In the genomic region with DNA sequence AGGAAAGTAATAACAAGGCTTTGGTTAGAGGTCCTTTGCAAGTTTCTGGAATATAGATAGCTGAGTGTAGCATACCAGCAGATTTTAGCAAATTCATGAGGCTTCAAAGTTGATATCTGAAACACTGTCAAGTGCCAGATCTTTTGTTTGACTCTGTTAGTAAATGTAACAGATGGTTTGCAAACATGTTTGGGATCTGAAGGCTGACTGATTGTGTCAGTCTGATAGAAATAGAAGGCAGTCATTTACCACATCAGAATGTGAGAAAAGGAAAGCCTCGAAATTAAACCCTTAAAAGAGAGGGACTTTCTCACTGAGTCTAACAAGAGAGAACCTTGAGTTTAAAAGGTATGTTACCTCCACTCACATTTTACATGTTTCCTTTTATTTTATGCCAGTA, we compare ENCODE assay signal across 26 cellular contexts.
"Had no signal": no experiment of that assay in that cellular context is flagged by ENCODE, and none has a peak within 500 bp of the region (broad histone marks: within the 10 kb centered on the region; RNA-seq: fewer than 3 reads in every experiment).

No MANE protein-coding gene starts in this region.

- ATAC-seq: activated CD4-positive, CD25-positive, alpha-beta regulatory T cell treated with anti-CD3 and anti-CD28 coated beads, Interleukin-2, amount 50 U/mL, for 24 hours; activated CD8-positive, alpha-beta T cell treated with anti-CD3 and anti-CD28 coated beads for 36 hours; activated T-cell treated with anti-CD3 and anti-CD28 coated beads, Interleukin-2, amount 50 U/mL, for 4 hours; activated T-helper 17 cell treated with anti-CD3 and anti-CD28 coated beads, Interleukin-2, amount 50 U/mL, for 72 hours; body of pancreas; gastroesophageal sphincter; T-helper 17 cell had no signal

- H3K27ac ChIP-seq: body of pancreas, epithelial cell of prostate, esophagus squamous epithelium, gastroesophageal sphincter, WERI-Rb-1 had no signal

- H3K36me3 ChIP-seq: esophagus squamous epithelium, gastroesophageal sphincter, WERI-Rb-1 had no signal

- H3K4me1 ChIP-seq: body of pancreas, esophagus squamous epithelium, gastroesophageal sphincter had no signal

- H3K4me3 ChIP-seq: body of pancreas, esophagus squamous epithelium, gastroesophageal sphincter had no signal

- DNase-seq: activated B cell treated with CpG ODN at 0.5 μM for 24 hours; activated CD4-positive, alpha-beta T cell treated with anti-CD3 and anti-CD28 coated beads for 48 hours; activated CD4-positive, alpha-beta T cell treated with anti-CD3 and anti-CD28 coated beads, Interleukin-2, amount 50 U/mL, for 1 hour; activated CD4-positive, alpha-beta T cell treated with anti-CD3 and anti-CD28 coated beads, Interleukin-2, amount 50 U/mL, for 48 hours; activated CD8-positive, alpha-beta memory T cell treated with anti-CD3 and anti-CD28 coated beads for 24 hours; activated CD8-positive, alpha-beta T cell treated with anti-CD3 and anti-CD28 coated beads for 36 hours; activated effector memory CD4-positive, alpha-beta T cell treated with Interleukin-2 at 50 U/mL for 16 hours; activated gamma-delta T cell treated with Interleukin-2 at 50 U/mL for 16 hours; activated naive CD4-positive, alpha-beta T cell treated with anti-CD3 and anti-CD28 coated beads, Interleukin-2, amount 50 U/mL, for 16 hours; activated naive CD4-positive, alpha-beta T cell treated with Interleukin-2 at 50 U/mL for 16 hours; activated T-cell treated with anti-CD3 and anti-CD28 coated beads, Interleukin-2, amount 50 U/mL, for 4 hours; amniotic stem cell; body of pancreas; caudate nucleus; cortex of kidney; effector CD8-positive, alpha-beta T cell; esophagus squamous epithelium; foreskin melanocyte; head of caudate nucleus; T-helper 17 cell; T1000; WERI-Rb-1 had no signal

- H3K27me3 ChIP-seq: body of pancreas, esophagus squamous epithelium, gastroesophageal sphincter had no signal

- H3K9me3 ChIP-seq: body of pancreas, esophagus squamous epithelium, gastroesophageal sphincter had no signal
